ENCODE assay signal across 1 cellular context in genomic region chr17:19288453-19288852, GRCh38.
TF ChIP-seq lines count a peak whose summit lies in the region.

No MANE protein-coding gene starts in this region.

TF ChIP-seq in HepG2, 621 proteins besides CTCF, POLR2A, EP300 and RAD21:
- TF ChIP-seq TEAD3 (CRISPR knock-in tag; optimal IDR thresholded peaks at IDR 0.05; ENCODE audit: borderline replicate concordance) (peak; percentile 11), SP2 (CRISPR knock-in tag; IDR thresholded peaks at IDR 0.05) (no peak), THYN1 (CRISPR knock-in tag; IDR thresholded peaks at IDR 0.05; ENCODE audit: borderline replicate concordance, low read depth) (no peak), CBX5 (CRISPR knock-in tag; IDR thresholded peaks at IDR 0.05; ENCODE audit: borderline replicate concordance) (no peak), HNF4A (CRISPR knock-in tag; IDR thresholded peaks at IDR 0.05) (no peak)
- TF ChIP-seq, protein P1, sequence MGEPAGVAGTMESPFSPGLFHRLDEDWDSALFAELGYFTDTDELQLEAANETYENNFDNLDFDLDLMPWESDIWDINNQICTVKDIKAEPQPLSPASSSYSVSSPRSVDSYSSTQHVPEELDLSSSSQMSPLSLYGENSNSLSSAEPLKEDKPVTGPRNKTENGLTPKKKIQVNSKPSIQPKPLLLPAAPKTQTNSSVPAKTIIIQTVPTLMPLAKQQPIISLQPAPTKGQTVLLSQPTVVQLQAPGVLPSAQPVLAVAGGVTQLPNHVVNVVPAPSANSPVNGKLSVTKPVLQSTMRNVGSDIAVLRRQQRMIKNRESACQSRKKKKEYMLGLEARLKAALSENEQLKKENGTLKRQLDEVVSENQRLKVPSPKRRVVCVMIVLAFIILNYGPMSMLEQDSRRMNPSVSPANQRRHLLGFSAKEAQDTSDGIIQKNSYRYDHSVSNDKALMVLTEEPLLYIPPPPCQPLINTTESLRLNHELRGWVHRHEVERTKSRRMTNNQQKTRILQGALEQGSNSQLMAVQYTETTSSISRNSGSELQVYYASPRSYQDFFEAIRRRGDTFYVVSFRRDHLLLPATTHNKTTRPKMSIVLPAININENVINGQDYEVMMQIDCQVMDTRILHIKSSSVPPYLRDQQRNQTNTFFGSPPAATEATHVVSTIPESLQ (CRISPR knock-in tag; conservative IDR thresholded peaks at IDR 0.05) = no peak
